In the genomic region with DNA sequence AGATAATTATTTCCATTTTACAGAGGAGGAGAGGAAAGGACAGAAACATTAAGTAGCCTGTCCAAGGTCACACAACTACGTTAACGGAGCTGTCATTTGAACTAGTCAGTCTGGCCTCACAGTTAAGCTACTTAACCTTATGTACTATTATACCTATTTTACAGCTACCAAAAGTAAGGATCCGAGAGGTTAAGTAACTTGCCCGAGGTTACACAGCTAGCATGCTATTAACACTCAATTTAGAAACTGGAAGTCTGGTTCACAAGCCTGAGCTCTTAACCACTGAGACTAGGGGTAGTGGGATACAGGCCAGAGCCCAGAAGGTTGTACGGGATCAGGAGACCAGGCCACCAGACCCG, we compare ENCODE assay signal across 1 cellular context.
TF ChIP-seq lines count a peak whose summit lies in the region.

No MANE protein-coding gene starts in this region.

TF ChIP-seq in endothelial cell of umbilical vein, 7 proteins besides CTCF, POLR2A, EP300 and RAD21:
- no peak for TF ChIP-seq FOS (IDR thresholded peaks at IDR 0.05; ENCODE audit: borderline replicate concordance, insufficient read depth, low read length)
